ENCODE assay signal across 17 cellular contexts in the genomic region with DNA sequence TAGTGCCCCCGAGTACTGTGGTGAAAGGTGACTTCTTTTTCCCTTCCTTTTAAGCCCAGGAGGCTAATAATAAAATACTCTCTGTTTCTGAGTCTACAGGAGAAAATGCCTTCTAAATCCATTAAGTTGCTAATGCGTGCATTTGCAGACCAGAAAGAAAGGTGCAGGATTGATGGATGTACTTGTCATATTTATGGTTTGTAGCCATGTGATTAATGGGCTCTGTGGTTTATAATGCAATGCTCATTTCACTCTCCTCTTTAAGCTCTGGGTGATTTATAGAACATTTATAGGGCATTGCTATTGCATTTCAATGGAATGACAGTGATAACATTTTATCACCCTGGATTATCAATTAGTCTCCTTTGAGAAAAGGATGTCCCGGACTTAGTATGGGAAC.
DNase-seq lines count a peak whose midpoint lies in the region; ATAC-seq and TF ChIP-seq lines count a peak whose summit lies in the region.
"Had no signal": no experiment of that assay in that cellular context is flagged by ENCODE, and none has a peak within 500 bp of the region (broad histone marks: within the 10 kb centered on the region; RNA-seq: fewer than 3 reads in every experiment).

No MANE protein-coding gene starts in this region.

- WGBS in aorta, 2 donors = 21 to 23% methylated on average over 3 of the region's 3 CpGs

- H3K4me3 ChIP-seq in aorta (ENCODE audit: low read length in 2 of 2) = no peak overlapping the region
- H3K4me3 ChIP-seq: GM12878 had no signal

- H3K36me3 ChIP-seq in aorta (ENCODE audit: control insufficient read depth in 1 of 2, insufficient read depth in 2 of 2, low read length in 1 of 2) = no peaks in the 10 kb centered on the region

- no peaks in the 10 kb centered on the region for H3K9me3 ChIP-seq in aorta (ENCODE audit: control insufficient read depth, low read length)

- H3K4me1 ChIP-seq in aorta (ENCODE audit: control insufficient read depth in 1 of 2, insufficient read depth in 2 of 2, low read length in 2 of 2) = no peaks in the 10 kb centered on the region

- CTCF ChIA-PET in HEK293T (lab: Yijun Ruan, JAX) = interaction anchor here (1.6 kb wide), 1 partner anchor 18 kb away, joined by 3 read pairs; no protein-coding TSS in a partner anchor

- DNase-seq in NCI-H2107 treated with DMSO at 0.1 percent for 48 hours (lab: John Stamatoyannopoulos, UW; ENCODE audit: unreplicated experiment) (peak; percentile 52), NCI-H2107 (lab: John Stamatoyannopoulos, UW) (no peak), HEK293T (ENCODE audit: extremely low spot score) (no peak), NCI-H1417 treated with DMSO at 0.1 percent for 48 hours (lab: John Stamatoyannopoulos, UW) (peak; percentile 10), SK-N-DZ (ENCODE audit: low spot score) (peak; percentile 23), T-helper 2 cell (no peak), aorta (no peak)
- no peak for DNase-seq in stimulated activated CD4-positive, alpha-beta T cell treated with anti-CD3 and anti-CD28 coated beads, Interleukin-4, amount 100 ng/mL, for 24 hours
- DNase-seq: DND-41, KBM-7, NCI-H1092 treated with DMSO at 0.1 percent for 48 hours, NCI-H2171 treated with DMSO at 0.1 percent for 48 hours, NCI-H446 treated with DMSO at 0.1 percent for 48 hours had no signal

- POLR2A ChIA-PET in HEK293T (lab: Yijun Ruan, JAX) = no interaction called here

- intact Hi-C loops in aorta (cut with DNase I) = no loop called here

- no peak overlapping the region for H3K27ac ChIP-seq in aorta (ENCODE audit: low read depth in 1 of 2, low read length in 2 of 2)
- H3K27ac ChIP-seq: HL-60 had no signal

- no peak for ATAC-seq in aorta (ENCODE audit: low FRiP score)
- ATAC-seq: GM12878, HepG2, Right ventricle myocardium inferior had no signal

- H3K27me3 ChIP-seq in aorta (ENCODE audit: control insufficient read depth in 1 of 2, insufficient read depth in 2 of 2, low read length in 1 of 2) = no peaks in the 10 kb centered on the region

TF ChIP-seq in HEK293T, 16 proteins besides CTCF, POLR2A, EP300 and RAD21:
- TF ChIP-seq PKNOX1 (IDR thresholded peaks at IDR 0.05) (peak; percentile 84), SUZ12 (IDR thresholded peaks at IDR 0.05) (no peak)
TF ChIP-seq in HEK293T: peak in this region for 1.

Comparison
In these comparisons a context has a peak if more than half of its experiments do, and no peak if none do; other contexts are left out.
1. DNase-seq: peak in NCI-H2107 treated with DMSO at 0.1 percent for 48 hours (single experiment), NCI-H1417 treated with DMSO at 0.1 percent for 48 hours (single experiment) and SK-N-DZ (single experiment); none in NCI-H2107 (single experiment), HEK293T (single experiment), stimulated activated CD4-positive, alpha-beta T cell treated with anti-CD3 and anti-CD28 coated beads, Interleukin-4, amount 100 ng/mL, for 24 hours (single experiment), T-helper 2 cell (0 of 5) and aorta (0 of 2).